1 cellular context compared by ENCODE assay signal in the genomic region with DNA sequence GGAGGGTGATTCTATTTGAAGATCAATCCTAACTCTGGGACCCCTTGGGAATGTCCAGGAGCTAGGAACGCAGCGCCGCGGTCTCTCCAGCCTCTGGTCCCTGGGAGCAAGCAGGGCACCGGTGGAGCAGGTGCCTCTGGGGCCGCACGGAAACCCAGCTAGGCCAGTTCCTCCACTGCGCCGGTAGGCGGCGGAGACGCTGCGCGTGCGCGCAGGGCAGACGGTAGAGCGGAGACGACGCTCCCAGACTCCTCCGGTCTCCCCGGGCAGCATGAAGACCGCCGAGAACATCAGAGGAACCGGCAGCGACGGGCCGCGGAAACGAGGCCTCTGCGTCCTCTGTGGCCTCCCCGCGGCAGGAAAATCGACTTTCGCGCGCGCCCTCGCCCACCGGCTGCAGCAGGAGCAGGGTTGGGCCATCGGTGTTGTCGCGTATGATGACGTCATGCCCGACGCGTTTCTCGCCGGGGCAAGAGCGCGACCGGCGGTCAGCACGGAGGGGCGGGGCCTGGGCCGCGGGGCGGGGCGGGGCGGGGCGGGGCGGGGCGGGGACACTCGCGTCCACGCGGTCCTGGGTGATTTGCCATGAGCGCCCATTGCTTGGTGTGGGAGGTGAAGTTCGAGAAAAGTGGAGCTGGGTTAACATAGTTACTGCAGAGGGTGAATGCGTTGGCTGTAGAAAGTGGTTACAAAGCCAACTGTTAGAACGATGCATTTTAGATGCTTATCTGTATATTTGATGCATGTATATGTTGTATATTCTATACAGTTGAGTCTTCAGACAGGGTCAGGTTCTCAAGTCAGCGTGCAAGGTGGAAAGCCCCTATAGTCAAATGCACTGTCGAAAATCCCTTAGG.
TF ChIP-seq lines count a peak whose summit lies in the region.

A gene with protein sequence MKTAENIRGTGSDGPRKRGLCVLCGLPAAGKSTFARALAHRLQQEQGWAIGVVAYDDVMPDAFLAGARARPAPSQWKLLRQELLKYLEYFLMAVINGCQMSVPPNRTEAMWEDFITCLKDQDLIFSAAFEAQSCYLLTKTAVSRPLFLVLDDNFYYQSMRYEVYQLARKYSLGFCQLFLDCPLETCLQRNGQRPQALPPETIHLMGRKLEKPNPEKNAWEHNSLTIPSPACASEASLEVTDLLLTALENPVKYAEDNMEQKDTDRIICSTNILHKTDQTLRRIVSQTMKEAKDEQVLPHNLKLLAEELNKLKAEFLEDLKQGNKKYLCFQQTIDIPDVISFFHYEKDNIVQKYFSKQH (plus strand): TSS at position 193 of the 857 bp plus-strand sequence. CDS start 79 bp downstream, at position 272.

TF ChIP-seq in HepG2, 621 proteins besides CTCF, POLR2A, EP300 and RAD21 (continued from another document and continues in another):
- TF ChIP-seq, protein P1, sequence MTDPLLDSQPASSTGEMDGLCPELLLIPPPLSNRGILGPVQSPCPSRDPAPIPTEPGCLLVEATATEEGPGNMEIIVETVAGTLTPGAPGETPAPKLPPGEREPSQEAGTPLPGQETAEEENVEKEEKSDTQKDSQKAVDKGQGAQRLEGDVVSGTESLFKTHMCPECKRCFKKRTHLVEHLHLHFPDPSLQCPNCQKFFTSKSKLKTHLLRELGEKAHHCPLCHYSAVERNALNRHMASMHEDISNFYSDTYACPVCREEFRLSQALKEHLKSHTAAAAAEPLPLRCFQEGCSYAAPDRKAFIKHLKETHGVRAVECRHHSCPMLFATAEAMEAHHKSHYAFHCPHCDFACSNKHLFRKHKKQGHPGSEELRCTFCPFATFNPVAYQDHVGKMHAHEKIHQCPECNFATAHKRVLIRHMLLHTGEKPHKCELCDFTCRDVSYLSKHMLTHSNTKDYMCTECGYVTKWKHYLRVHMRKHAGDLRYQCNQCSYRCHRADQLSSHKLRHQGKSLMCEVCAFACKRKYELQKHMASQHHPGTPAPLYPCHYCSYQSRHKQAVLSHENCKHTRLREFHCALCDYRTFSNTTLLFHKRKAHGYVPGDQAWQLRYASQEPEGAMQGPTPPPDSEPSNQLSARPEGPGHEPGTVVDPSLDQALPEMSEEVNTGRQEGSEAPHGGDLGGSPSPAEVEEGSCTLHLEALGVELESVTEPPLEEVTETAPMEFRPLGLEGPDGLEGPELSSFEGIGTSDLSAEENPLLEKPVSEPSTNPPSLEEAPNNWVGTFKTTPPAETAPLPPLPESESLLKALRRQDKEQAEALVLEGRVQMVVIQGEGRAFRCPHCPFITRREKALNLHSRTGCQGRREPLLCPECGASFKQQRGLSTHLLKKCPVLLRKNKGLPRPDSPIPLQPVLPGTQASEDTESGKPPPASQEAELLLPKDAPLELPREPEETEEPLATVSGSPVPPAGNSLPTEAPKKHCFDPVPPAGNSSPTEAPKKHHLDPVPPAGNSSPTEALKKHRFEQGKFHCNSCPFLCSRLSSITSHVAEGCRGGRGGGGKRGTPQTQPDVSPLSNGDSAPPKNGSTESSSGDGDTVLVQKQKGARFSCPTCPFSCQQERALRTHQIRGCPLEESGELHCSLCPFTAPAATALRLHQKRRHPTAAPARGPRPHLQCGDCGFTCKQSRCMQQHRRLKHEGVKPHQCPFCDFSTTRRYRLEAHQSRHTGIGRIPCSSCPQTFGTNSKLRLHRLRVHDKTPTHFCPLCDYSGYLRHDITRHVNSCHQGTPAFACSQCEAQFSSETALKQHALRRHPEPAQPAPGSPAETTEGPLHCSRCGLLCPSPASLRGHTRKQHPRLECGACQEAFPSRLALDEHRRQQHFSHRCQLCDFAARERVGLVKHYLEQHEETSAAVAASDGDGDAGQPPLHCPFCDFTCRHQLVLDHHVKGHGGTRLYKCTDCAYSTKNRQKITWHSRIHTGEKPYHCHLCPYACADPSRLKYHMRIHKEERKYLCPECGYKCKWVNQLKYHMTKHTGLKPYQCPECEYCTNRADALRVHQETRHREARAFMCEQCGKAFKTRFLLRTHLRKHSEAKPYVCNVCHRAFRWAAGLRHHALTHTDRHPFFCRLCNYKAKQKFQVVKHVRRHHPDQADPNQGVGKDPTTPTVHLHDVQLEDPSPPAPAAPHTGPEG (CRISPR knock-in tag; IDR thresholded peaks at IDR 0.05), result peak; percentile 71; the same call in 1 of the 2 replicates
- TF ChIP-seq NCOA2 (CRISPR knock-in tag; IDR thresholded peaks at IDR 0.05) (no peak), ZNF143 (CRISPR knock-in tag; IDR thresholded peaks at IDR 0.05) (peak; percentile 82), HDAC2 (CRISPR knock-in tag; IDR thresholded peaks at IDR 0.05) (peak; percentile 82), ZNF367 (CRISPR knock-in tag; IDR thresholded peaks at IDR 0.05; ENCODE audit: borderline replicate concordance) (no peak), ZNF230 (CRISPR knock-in tag; IDR thresholded peaks at IDR 0.05) (no peak), KLF6 (CRISPR knock-in tag; IDR thresholded peaks at IDR 0.05) (no peak), SUZ12 (IDR thresholded peaks at IDR 0.05; ENCODE audit: low read depth, low read length) (no peak), ZNF335 (CRISPR knock-in tag; IDR thresholded peaks at IDR 0.05) (peak; percentile 77), ZFP82 (CRISPR knock-in tag; IDR thresholded peaks at IDR 0.05; ENCODE audit: borderline replicate concordance) (peak; percentile 74; the same call in 1 of the 2 replicates), TMF1 (CRISPR knock-in tag; IDR thresholded peaks at IDR 0.05; ENCODE audit: low read depth) (peak; percentile 67; the same call in 1 of the 2 replicates), SRY (CRISPR knock-in tag; IDR thresholded peaks at IDR 0.05) (peak; percentile 96)
- TF ChIP-seq, protein P2, sequence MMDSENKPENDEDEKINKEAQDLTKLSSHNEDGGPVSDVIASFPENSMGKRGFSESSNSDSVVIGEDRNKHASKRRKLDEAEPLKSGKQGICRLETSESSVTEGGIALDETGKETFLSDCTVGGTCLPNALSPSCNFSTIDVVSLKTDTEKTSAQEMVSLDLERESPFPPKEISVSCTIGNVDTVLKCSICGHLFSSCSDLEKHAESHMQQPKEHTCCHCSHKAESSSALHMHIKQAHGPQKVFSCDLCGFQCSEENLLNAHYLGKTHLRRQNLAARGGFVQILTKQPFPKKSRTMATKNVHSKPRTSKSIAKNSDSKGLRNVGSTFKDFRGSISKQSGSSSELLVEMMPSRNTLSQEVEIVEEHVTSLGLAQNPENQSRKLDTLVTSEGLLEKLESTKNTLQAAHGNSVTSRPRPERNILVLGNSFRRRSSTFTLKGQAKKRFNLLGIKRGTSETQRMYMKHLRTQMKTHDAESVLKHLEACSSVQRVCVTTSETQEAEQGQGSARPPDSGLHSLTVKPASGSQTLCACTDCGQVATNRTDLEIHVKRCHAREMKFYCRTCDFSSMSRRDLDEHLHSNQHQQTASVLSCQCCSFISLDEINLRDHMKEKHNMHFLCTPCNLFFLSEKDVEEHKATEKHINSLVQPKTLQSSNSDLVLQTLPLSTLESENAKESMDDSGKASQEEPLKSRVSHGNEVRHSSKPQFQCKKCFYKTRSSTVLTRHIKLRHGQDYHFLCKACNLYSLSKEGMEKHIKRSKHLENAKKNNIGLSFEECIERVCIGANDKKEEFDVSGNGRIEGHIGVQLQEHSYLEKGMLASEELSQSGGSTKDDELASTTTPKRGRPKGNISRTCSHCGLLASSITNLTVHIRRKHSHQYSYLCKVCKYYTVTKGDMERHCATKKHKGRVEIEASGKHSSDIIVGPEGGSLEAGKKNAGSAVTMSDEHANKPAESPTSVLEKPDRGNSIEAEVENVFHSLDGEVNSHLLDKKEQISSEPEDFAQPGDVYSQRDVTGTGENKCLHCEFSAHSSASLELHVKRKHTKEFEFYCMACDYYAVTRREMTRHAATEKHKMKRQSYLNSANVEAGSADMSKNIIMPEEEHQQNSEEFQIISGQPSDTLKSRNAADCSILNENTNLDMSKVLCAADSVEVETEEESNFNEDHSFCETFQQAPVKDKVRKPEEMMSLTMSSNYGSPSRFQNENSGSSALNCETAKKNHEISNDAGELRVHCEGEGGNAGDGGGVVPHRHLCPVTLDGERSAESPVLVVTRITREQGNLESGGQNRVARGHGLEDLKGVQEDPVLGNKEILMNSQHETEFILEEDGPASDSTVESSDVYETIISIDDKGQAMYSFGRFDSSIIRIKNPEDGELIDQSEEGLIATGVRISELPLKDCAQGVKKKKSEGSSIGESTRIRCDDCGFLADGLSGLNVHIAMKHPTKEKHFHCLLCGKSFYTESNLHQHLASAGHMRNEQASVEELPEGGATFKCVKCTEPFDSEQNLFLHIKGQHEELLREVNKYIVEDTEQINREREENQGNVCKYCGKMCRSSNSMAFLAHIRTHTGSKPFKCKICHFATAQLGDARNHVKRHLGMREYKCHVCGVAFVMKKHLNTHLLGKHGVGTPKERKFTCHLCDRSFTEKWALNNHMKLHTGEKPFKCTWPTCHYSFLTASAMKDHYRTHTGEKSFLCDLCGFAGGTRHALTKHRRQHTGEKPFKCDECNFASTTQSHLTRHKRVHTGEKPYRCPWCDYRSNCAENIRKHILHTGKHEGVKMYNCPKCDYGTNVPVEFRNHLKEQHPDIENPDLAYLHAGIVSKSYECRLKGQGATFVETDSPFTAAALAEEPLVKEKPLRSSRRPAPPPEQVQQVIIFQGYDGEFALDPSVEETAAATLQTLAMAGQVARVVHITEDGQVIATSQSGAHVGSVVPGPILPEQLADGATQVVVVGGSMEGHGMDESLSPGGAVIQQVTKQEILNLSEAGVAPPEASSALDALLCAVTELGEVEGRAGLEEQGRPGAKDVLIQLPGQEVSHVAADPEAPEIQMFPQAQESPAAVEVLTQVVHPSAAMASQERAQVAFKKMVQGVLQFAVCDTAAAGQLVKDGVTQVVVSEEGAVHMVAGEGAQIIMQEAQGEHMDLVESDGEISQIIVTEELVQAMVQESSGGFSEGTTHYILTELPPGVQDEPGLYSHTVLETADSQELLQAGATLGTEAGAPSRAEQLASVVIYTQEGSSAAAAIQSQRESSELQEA (CRISPR knock-in tag; IDR thresholded peaks at IDR 0.05; ENCODE audit: not compliant biosample characterization), result peak; percentile 26
- TF ChIP-seq, protein P3, sequence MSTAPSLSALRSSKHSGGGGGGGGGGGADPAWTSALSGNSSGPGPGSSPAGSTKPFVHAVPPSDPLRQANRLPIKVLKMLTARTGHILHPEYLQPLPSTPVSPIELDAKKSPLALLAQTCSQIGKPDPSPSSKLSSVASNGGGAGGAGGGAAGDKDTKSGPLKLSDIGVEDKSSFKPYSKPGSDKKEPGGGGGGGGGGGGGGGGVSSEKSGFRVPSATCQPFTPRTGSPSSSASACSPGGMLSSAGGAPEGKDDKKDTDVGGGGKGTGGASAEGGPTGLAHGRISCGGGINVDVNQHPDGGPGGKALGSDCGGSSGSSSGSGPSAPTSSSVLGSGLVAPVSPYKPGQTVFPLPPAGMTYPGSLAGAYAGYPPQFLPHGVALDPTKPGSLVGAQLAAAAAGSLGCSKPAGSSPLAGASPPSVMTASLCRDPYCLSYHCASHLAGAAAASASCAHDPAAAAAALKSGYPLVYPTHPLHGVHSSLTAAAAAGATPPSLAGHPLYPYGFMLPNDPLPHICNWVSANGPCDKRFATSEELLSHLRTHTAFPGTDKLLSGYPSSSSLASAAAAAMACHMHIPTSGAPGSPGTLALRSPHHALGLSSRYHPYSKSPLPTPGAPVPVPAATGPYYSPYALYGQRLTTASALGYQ (CRISPR knock-in tag; IDR thresholded peaks at IDR 0.05), result no peak
- TF ChIP-seq, protein P4, sequence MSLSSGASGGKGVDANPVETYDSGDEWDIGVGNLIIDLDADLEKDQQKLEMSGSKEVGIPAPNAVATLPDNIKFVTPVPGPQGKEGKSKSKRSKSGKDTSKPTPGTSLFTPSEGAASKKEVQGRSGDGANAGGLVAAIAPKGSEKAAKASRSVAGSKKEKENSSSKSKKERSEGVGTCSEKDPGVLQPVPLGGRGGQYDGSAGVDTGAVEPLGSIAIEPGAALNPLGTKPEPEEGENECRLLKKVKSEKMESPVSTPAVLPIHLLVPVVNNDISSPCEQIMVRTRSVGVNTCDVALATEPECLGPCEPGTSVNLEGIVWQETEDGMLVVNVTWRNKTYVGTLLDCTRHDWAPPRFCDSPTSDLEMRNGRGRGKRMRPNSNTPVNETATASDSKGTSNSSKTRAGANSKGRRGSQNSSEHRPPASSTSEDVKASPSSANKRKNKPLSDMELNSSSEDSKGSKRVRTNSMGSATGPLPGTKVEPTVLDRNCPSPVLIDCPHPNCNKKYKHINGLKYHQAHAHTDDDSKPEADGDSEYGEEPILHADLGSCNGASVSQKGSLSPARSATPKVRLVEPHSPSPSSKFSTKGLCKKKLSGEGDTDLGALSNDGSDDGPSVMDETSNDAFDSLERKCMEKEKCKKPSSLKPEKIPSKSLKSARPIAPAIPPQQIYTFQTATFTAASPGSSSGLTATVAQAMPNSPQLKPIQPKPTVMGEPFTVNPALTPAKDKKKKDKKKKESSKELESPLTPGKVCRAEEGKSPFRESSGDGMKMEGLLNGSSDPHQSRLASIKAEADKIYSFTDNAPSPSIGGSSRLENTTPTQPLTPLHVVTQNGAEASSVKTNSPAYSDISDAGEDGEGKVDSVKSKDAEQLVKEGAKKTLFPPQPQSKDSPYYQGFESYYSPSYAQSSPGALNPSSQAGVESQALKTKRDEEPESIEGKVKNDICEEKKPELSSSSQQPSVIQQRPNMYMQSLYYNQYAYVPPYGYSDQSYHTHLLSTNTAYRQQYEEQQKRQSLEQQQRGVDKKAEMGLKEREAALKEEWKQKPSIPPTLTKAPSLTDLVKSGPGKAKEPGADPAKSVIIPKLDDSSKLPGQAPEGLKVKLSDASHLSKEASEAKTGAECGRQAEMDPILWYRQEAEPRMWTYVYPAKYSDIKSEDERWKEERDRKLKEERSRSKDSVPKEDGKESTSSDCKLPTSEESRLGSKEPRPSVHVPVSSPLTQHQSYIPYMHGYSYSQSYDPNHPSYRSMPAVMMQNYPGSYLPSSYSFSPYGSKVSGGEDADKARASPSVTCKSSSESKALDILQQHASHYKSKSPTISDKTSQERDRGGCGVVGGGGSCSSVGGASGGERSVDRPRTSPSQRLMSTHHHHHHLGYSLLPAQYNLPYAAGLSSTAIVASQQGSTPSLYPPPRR (CRISPR knock-in tag; IDR thresholded peaks at IDR 0.05; ENCODE audit: borderline replicate concordance), result no peak
- TF ChIP-seq, protein P5, sequence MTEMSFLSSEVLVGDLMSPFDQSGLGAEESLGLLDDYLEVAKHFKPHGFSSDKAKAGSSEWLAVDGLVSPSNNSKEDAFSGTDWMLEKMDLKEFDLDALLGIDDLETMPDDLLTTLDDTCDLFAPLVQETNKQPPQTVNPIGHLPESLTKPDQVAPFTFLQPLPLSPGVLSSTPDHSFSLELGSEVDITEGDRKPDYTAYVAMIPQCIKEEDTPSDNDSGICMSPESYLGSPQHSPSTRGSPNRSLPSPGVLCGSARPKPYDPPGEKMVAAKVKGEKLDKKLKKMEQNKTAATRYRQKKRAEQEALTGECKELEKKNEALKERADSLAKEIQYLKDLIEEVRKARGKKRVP (CRISPR knock-in tag; IDR thresholded peaks at IDR 0.05), result peak in 1 of 2 experiments; percentile 65; a peak in 2 of 4 replicates
- TF ChIP-seq, protein P6, sequence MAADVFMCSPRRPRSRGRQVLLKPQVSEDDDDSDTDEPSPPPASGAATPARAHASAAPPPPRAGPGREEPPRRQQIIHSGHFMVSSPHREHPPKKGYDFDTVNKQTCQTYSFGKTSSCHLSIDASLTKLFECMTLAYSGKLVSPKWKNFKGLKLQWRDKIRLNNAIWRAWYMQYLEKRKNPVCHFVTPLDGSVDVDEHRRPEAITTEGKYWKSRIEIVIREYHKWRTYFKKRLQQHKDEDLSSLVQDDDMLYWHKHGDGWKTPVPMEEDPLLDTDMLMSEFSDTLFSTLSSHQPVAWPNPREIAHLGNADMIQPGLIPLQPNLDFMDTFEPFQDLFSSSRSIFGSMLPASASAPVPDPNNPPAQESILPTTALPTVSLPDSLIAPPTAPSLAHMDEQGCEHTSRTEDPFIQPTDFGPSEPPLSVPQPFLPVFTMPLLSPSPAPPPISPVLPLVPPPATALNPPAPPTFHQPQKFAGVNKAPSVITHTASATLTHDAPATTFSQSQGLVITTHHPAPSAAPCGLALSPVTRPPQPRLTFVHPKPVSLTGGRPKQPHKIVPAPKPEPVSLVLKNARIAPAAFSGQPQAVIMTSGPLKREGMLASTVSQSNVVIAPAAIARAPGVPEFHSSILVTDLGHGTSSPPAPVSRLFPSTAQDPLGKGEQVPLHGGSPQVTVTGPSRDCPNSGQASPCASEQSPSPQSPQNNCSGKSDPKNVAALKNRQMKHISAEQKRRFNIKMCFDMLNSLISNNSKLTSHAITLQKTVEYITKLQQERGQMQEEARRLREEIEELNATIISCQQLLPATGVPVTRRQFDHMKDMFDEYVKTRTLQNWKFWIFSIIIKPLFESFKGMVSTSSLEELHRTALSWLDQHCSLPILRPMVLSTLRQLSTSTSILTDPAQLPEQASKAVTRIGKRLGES (CRISPR knock-in tag; IDR thresholded peaks at IDR 0.05; ENCODE audit: borderline replicate concordance), result 0 out of 2 replicates have a peak, but pooled peaks have one; percentile 25
